In the genomic region with DNA sequence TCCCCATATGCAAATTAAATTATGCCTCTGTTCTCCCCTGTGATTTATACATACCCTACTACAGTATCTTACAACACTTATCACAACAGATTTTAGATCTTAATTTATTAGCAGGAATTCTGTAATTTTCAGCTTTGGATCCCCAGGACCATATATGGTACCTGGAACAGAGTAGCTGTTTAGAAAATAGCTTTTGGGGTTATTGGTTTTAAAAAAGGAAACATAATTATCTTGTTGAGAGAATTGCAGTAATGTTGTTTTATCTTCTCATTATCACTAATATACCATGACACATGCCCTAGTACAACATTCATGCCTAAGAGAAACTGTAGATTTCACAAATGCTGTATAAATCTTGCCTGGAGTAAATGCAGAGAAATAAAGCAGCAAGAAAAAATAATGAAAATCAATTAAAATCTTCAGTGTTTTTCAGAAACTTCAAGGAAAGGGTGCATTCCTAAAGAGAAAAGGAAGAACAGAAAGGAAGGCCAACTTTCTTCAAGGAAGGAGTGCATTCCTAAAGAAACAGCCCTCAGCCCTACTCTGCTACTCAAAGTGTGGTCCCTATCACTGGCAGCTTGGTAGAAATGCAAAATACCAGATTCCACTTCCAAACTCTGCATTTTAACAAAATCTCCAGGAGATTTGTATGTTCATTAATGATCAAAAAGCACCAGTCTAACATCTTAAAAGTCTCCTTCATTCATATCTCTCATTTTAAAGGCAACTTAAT, we compare ENCODE assay signal across 20 cellular contexts. TPM values are rescaled to one million over a fixed set of nuclear protein-coding genes. Genes with fewer than 3 reads are reported as not detected.
"Had no signal": no experiment of that assay in that cellular context is flagged by ENCODE, and none has a peak within 500 bp of the region (broad histone marks: within the 10 kb centered on the region; RNA-seq: fewer than 3 reads in every experiment).

No MANE protein-coding gene starts in this region.

- H3K27me3 ChIP-seq: esophagus squamous epithelium, right atrium auricular region, stomach, tibial artery had no signal

- H3K4me3 ChIP-seq: esophagus squamous epithelium, lung, mucosa of descending colon, prostate gland, right atrium auricular region, stomach, tibial artery had no signal

- H3K27ac ChIP-seq: esophagus squamous epithelium, prostate gland, right atrium auricular region, stomach, tibial artery had no signal

- H3K9me3 ChIP-seq: esophagus squamous epithelium, mucosa of descending colon, prostate gland, right atrium auricular region, stomach, tibial artery had no signal

- DNase-seq: cortex of kidney; effector memory CD8-positive, alpha-beta T cell; erythroblast; esophagus squamous epithelium; foreskin melanocyte; hypothalamus; left ventricle myocardium superior; mucosa of descending colon; naive B cell; stimulated activated CD4-positive, alpha-beta T cell treated with anti-CD3 and anti-CD28 coated beads, Interleukin-2, amount 100 ng/mL, for 24 hours; stimulated activated CD4-positive, alpha-beta T cell treated with anti-CD3 and anti-CD28 coated beads, Interleukin-4, amount 100 ng/mL, for 24 hours; stimulated activated naive CD4-positive, alpha-beta T cell treated with Interleukin-2 at 50 U/mL for 16 hours; stomach; tibial artery had no signal

- H3K4me1 ChIP-seq: esophagus squamous epithelium, prostate gland, right atrium auricular region, stomach, tibial artery had no signal

- ATAC-seq: effector memory CD8-positive, alpha-beta T cell; left ventricle myocardium superior; mucosa of descending colon; natural killer cell treated with Interleukin-12 subunit alpha and Interleukin-12 subunit beta and Interleukin-15 and Interleukin-18, amount 100 ng/mL, for 72 hours; sciatic nerve; stimulated activated effector memory CD8-positive, alpha-beta T cell treated with anti-CD3 and anti-CD28 coated beads, Interleukin-12 subunit alpha, Interleukin-12 subunit beta, amount 100 ng/mL, for 72 hours had no signal

- H3K36me3 ChIP-seq: esophagus squamous epithelium, prostate gland, right atrium auricular region, stomach, tibial artery had no signal

RNA-seq across cellular contexts. Expression of gene CSRNP3, which starts 37.1 kb away (rescaled TPM):
- total RNA-seq: natural killer cell treated with Interleukin-12 subunit alpha and Interleukin-12 subunit beta and Interleukin-15 and Interleukin-18, amount 100 ng/mL, for 72 hours had no signal
